Comparison of ENCODE assay signal across 1 cellular context in genomic region chr19:44890366-44891015, GRCh38.
TF ChIP-seq lines count a peak whose summit lies in the region.

No MANE protein-coding gene starts in this region.

TF ChIP-seq in HepG2, 621 proteins besides CTCF, POLR2A, EP300 and RAD21 (continued from another document and continues in another):
- TF ChIP-seq GLMP (CRISPR knock-in tag; IDR thresholded peaks at IDR 0.05; ENCODE audit: borderline replicate concordance) (no peak), AHR (CRISPR knock-in tag; IDR thresholded peaks at IDR 0.05) (0 out of 2 replicates have a peak, but pooled peaks have one; percentile 53), USF2 (IDR thresholded peaks at IDR 0.05; ENCODE audit: low read depth, low read length) (no peak), USF2 (CRISPR knock-in tag; IDR thresholded peaks at IDR 0.05; ENCODE audit: borderline replicate concordance) (no peak; the same call in 1 of the 2 replicates), ZHX2 (IDR thresholded peaks at IDR 0.05; ENCODE audit: low read depth) (peak; percentile 51; the same call in 1 of the 2 replicates), ZHX2 (CRISPR knock-in tag; IDR thresholded peaks at IDR 0.05; ENCODE audit: borderline replicate concordance) (no peak), ZNF597 (CRISPR knock-in tag; IDR thresholded peaks at IDR 0.05) (no peak), ZNF232 (CRISPR knock-in tag; IDR thresholded peaks at IDR 0.05; ENCODE audit: borderline replicate concordance) (no peak), ZNF333 (CRISPR knock-in tag; IDR thresholded peaks at IDR 0.05; ENCODE audit: borderline replicate concordance) (no peak), ADNP (CRISPR knock-in tag; IDR thresholded peaks at IDR 0.05) (no peak), HNRNPUL1 (IDR thresholded peaks at IDR 0.05; ENCODE audit: low read depth, low read length) (no peak), HNF4G (IDR thresholded peaks at IDR 0.05; ENCODE audit: borderline replicate concordance, low read depth, low read length) (peak; percentile 26; the same call in 1 of the 2 replicates), HNF4G (CRISPR knock-in tag; IDR thresholded peaks at IDR 0.05; ENCODE audit: borderline replicate concordance, low read depth) (no peak), ZNF280D (CRISPR knock-in tag; IDR thresholded peaks at IDR 0.05) (no peak), ZNF563 (CRISPR knock-in tag; IDR thresholded peaks at IDR 0.05) (no peak; the same call in 1 of the 2 replicates), HOXD1 (CRISPR knock-in tag; IDR thresholded peaks at IDR 0.05) (peak; percentile 21; the same call in 1 of the 2 replicates), PHF5A (CRISPR knock-in tag; IDR thresholded peaks at IDR 0.05; ENCODE audit: low read depth, unreplicated experiment) (no peak), ZNF276 (CRISPR knock-in tag; IDR thresholded peaks at IDR 0.05; ENCODE audit: low read depth) (no peak), MED8 (CRISPR knock-in tag; IDR thresholded peaks at IDR 0.05; ENCODE audit: insufficient replicate concordance) (no peak), ZNF850 (CRISPR knock-in tag; conservative IDR thresholded peaks at IDR 0.05) (no peak), ZBTB8A (CRISPR knock-in tag; IDR thresholded peaks at IDR 0.05; ENCODE audit: borderline replicate concordance, low read depth) (no peak), SP1 (IDR thresholded peaks at IDR 0.05) (no peak), SP1 (CRISPR knock-in tag; IDR thresholded peaks at IDR 0.05) (no peak), RFX5 (IDR thresholded peaks at IDR 0.05; ENCODE audit: low read depth, low read length) (peak; percentile 57; the same call in 1 of the 2 replicates), POLR2G (IDR thresholded peaks at IDR 0.05; ENCODE audit: low read depth, low read length) (peak; percentile 87), RFXANK (CRISPR knock-in tag; IDR thresholded peaks at IDR 0.05) (peak; percentile 53; the same call in 1 of the 2 replicates), MEIS2 (CRISPR knock-in tag; IDR thresholded peaks at IDR 0.05) (0 out of 2 replicates have a peak, but pooled peaks have one; percentile 47), KAT8 (CRISPR knock-in tag; IDR thresholded peaks at IDR 0.05) (peak; percentile 94), ZNF256 (CRISPR knock-in tag; conservative IDR thresholded peaks at IDR 0.05) (no peak), ZNF614 (CRISPR knock-in tag; IDR thresholded peaks at IDR 0.05; ENCODE audit: borderline replicate concordance) (peak; percentile 41; the same call in 1 of the 2 replicates), ZNF263 (CRISPR knock-in tag; IDR thresholded peaks at IDR 0.05) (no peak), PLSCR1 (CRISPR knock-in tag; IDR thresholded peaks at IDR 0.05; ENCODE audit: borderline replicate concordance) (no peak), HCFC1 (IDR thresholded peaks at IDR 0.05; ENCODE audit: low read depth, low read length) (peak; percentile 33; the same call in 1 of the 2 replicates), ZNF225 (CRISPR knock-in tag; IDR thresholded peaks at IDR 0.05) (no peak), MZF1 (CRISPR knock-in tag; IDR thresholded peaks at IDR 0.05; ENCODE audit: borderline replicate concordance) (no peak), PHF8 (CRISPR knock-in tag; IDR thresholded peaks at IDR 0.05) (peak; percentile 62; the same call in 1 of the 2 replicates), CCAR2 (optimal IDR thresholded peaks at IDR 0.05; ENCODE audit: low read depth, low read length) (no peak), KLF9 (CRISPR knock-in tag; IDR thresholded peaks at IDR 0.05; ENCODE audit: low read depth) (no peak; the same call in 1 of the 2 replicates), TCF7 (IDR thresholded peaks at IDR 0.05; ENCODE audit: low read depth) (no peak), ZNF101 (CRISPR knock-in tag; IDR thresholded peaks at IDR 0.05; ENCODE audit: borderline replicate concordance, low read depth) (no peak), ZNF747 (CRISPR knock-in tag; IDR thresholded peaks at IDR 0.05; ENCODE audit: borderline replicate concordance) (no peak), MED1 (CRISPR knock-in tag; IDR thresholded peaks at IDR 0.05) (peak; percentile 76), GATAD2A (CRISPR knock-in tag; IDR thresholded peaks at IDR 0.05) (peak; percentile 61), ZMYM2 (CRISPR knock-in tag; IDR thresholded peaks at IDR 0.05) (0 out of 2 replicates have a peak, but pooled peaks have one; percentile 3), MAFK (conservative IDR thresholded peaks at IDR 0.05 in 1 of 2, IDR thresholded peaks at IDR 0.05 in 1 of 2; ENCODE audit: low read length in 2 of 2) (0 out of 4 replicates have a peak, but pooled peaks of 1 of the 2 experiments have one; percentile 5), ZNF138 (CRISPR knock-in tag; IDR thresholded peaks at IDR 0.05; ENCODE audit: low read depth) (no peak; the same call in 1 of the 2 replicates), ZNF777 (CRISPR knock-in tag; IDR thresholded peaks at IDR 0.05) (no peak), SOX5 (CRISPR knock-in tag; IDR thresholded peaks at IDR 0.05; ENCODE audit: borderline replicate concordance) (no peak; the same call in 1 of the 2 replicates), ZNF431 (CRISPR knock-in tag; IDR thresholded peaks at IDR 0.05; ENCODE audit: borderline replicate concordance, low read depth) (no peak), ZNF335 (CRISPR knock-in tag; IDR thresholded peaks at IDR 0.05) (0 out of 2 replicates have a peak, but pooled peaks have one; percentile 53), HDAC1 (CRISPR knock-in tag; IDR thresholded peaks at IDR 0.05) (peak; percentile 80), IKZF5 (CRISPR knock-in tag; IDR thresholded peaks at IDR 0.05) (peak; percentile 67)
